In genomic region chr4:174317531-174317930, GRCh38 we compare ENCODE assay signal across 16 cellular contexts. TPM values are rescaled to one million over a fixed set of nuclear protein-coding genes. Genes with fewer than 3 reads are reported as not detected.
A peak's percentile ranks its signal among the peaks of the same experiment; 100 is the strongest.
DNase-seq lines count a peak whose midpoint lies in the region; ATAC-seq and TF ChIP-seq lines count a peak whose summit lies in the region.
"Had no signal": no experiment of that assay in that cellular context is flagged by ENCODE, and none has a peak within 500 bp of the region (broad histone marks: within the 10 kb centered on the region; RNA-seq: fewer than 3 reads in every experiment).

No MANE protein-coding gene starts in this region.

- H3K36me3 Mint-ChIP-seq in activated T-helper 17 cell treated with anti-CD3 and anti-CD28 coated beads, Interleukin-2, amount 50 U/mL, for 72 hours (ENCODE audit: low read depth) = peaks cover 38% of the 10 kb centered on the region

- no peaks in the 10 kb centered on the region for H3K4me1 ChIP-seq in esophagus squamous epithelium
- H3K4me1 ChIP-seq: ascending aorta had no signal

- no peak overlapping the region for H3K27ac ChIP-seq in esophagus squamous epithelium
- H3K27ac ChIP-seq: ascending aorta had no signal

- H3K9me3 Mint-ChIP-seq in activated T-helper 17 cell treated with anti-CD3 and anti-CD28 coated beads, Interleukin-2, amount 50 U/mL, for 72 hours = no peaks in the 10 kb centered on the region
- H3K9me3 Mint-ChIP-seq: activated CD4-positive, alpha-beta T cell treated with anti-CD3 and anti-CD28 coated beads, Interleukin-2, amount 10 ng/mL, durations not matched to agents 7 days and 5 days; CD8-positive, alpha-beta memory T cell; nephron had no signal

- intact Hi-C loops in esophagus squamous epithelium (cut with DNase I) = no loop called here

- H3K4me1 Mint-ChIP-seq in activated T-helper 17 cell treated with anti-CD3 and anti-CD28 coated beads, Interleukin-2, amount 50 U/mL, for 72 hours = peaks cover 4% of the 10 kb centered on the region
- H3K4me1 Mint-ChIP-seq: nephron had no signal

- H3K4me3 ChIP-seq in epithelial cell of esophagus (ENCODE audit: low read length) = no peak overlapping the region
- H3K4me3 ChIP-seq in esophagus squamous epithelium = no peak overlapping the region
- H3K4me3 ChIP-seq: ascending aorta had no signal

- H3K36me3 ChIP-seq in esophagus squamous epithelium = peaks cover 0 to 31% (median 0%) of the 10 kb centered on the region in 3 donors

- TF ChIP-seq CTCF in epithelial cell of esophagus (IDR thresholded peaks at IDR 0.05; ENCODE audit: insufficient read depth, low read depth, low read length, missing control alignments) = no peak
- no peak for TF ChIP-seq CTCF in esophagus squamous epithelium (IDR thresholded peaks at IDR 0.05)

- H3K4me3 Mint-ChIP-seq in activated T-helper 17 cell treated with anti-CD3 and anti-CD28 coated beads, Interleukin-2, amount 50 U/mL, for 72 hours = no peak overlapping the region
- H3K4me3 Mint-ChIP-seq: activated CD4-positive, alpha-beta T cell treated with anti-CD3 and anti-CD28 coated beads, Interleukin-2, amount 10 ng/mL, durations not matched to agents 7 days and 5 days; CD8-positive, alpha-beta memory T cell; nephron had no signal

- H3K27me3 ChIP-seq in esophagus squamous epithelium = no peaks in the 10 kb centered on the region
- H3K27me3 ChIP-seq: ascending aorta had no signal

- no peaks in the 10 kb centered on the region for H3K27me3 Mint-ChIP-seq in activated T-helper 17 cell treated with anti-CD3 and anti-CD28 coated beads, Interleukin-2, amount 50 U/mL, for 72 hours
- H3K27me3 Mint-ChIP-seq: activated CD4-positive, alpha-beta T cell treated with anti-CD3 and anti-CD28 coated beads, Interleukin-2, amount 10 ng/mL, durations not matched to agents 7 days and 5 days; CD8-positive, alpha-beta memory T cell had no signal

- DNase-seq in A172 (ENCODE audit: low spot score) (peak; percentile 4), EH (ENCODE audit: low read depth) (peak; percentile 24), NCI-H460 (ENCODE audit: extremely low read depth, low read depth) (peak; percentile 3), epithelial cell of esophagus (ENCODE audit: low read depth) (peak; percentile 7), esophagus squamous epithelium (lab: John Stamatoyannopoulos, UW) (no peak), amygdala (lab: John Stamatoyannopoulos, UW) (no peak)
- no peak for DNase-seq in activated CD4-positive, alpha-beta T cell treated with anti-CD3 and anti-CD28 coated beads for 48 hours
- DNase-seq: activated CD4-positive, alpha-beta T cell treated with anti-CD3 and anti-CD28 coated beads, Interleukin-2, amount 10 ng/mL, durations not matched to agents 7 days and 5 days; activated CD8-positive, alpha-beta memory T cell treated with anti-CD3 and anti-CD28 coated beads, Interleukin-2, amount 50 U/mL, for 48 hours; CD8-positive, alpha-beta memory T cell; foreskin fibroblast; posterior cingulate gyrus had no signal

- ATAC-seq in activated T-helper 17 cell treated with anti-CD3 and anti-CD28 coated beads, Interleukin-2, amount 50 U/mL, for 72 hours (replicated peaks) = no peak
- ATAC-seq: HCT116 had no signal

- no peak overlapping the region for H3K27ac Mint-ChIP-seq in activated T-helper 17 cell treated with anti-CD3 and anti-CD28 coated beads, Interleukin-2, amount 50 U/mL, for 72 hours
- H3K27ac Mint-ChIP-seq: activated CD4-positive, alpha-beta T cell treated with anti-CD3 and anti-CD28 coated beads, Interleukin-2, amount 10 ng/mL, durations not matched to agents 7 days and 5 days; CD8-positive, alpha-beta memory T cell; nephron had no signal

- TF ChIP-seq POLR2A in esophagus squamous epithelium (IDR thresholded peaks at IDR 0.05) = no peak

- H3K9me3 ChIP-seq in esophagus squamous epithelium = no peaks in the 10 kb centered on the region
- H3K9me3 ChIP-seq: ascending aorta had no signal

RNA-seq across cellular contexts. Expression of gene CEP44, which starts 33.8 kb away (rescaled TPM):
- 14.1 and 18.2 TPM in 2 replicates for total RNA-seq in A172 (2014; rRNA removed; shearing (Covaris generic))
- total RNA-seq in NCI-H460 (2014; rRNA removed; shearing (Covaris generic)) = 19.6 and 24.1 TPM in 2 replicates
- 33.0 and 54.2 TPM in 2 replicates for polyA plus RNA-seq in NCI-H460 (2014; cell fraction: nucleus; rRNA removed)
- total RNA-seq in activated T-helper 17 cell treated with anti-CD3 and anti-CD28 coated beads, Interleukin-2, amount 50 U/mL, for 72 hours = 10 to 100 TPM; 17.7 to 26.1 TPM
- total RNA-seq in esophagus squamous epithelium = 10 to 100 TPM in 2 of 4 donors, 1 to 10 TPM in 2; 5.5 to 14.4 (median 11.4) TPM

RNA-seq across cellular contexts. Expression of gene FBXO8, which starts 34.1 kb away (rescaled TPM):
- total RNA-seq in A172 (2014; rRNA removed; shearing (Covaris generic)) = 13.9 and 21.8 TPM in 2 replicates
- total RNA-seq in NCI-H460 (2014; rRNA removed; shearing (Covaris generic)) = 20.5 and 24.0 TPM in 2 replicates
- 7.9 and 8.8 TPM in 2 replicates for polyA plus RNA-seq in NCI-H460 (2014; cell fraction: nucleus; rRNA removed)
- total RNA-seq in activated T-helper 17 cell treated with anti-CD3 and anti-CD28 coated beads, Interleukin-2, amount 50 U/mL, for 72 hours = 10 to 100 TPM; 10.1 to 11.1 TPM
- total RNA-seq in esophagus squamous epithelium = 10 to 100 TPM; 19.1 to 38.0 (median 26.4) TPM

Comparison
In these comparisons a context has a peak if more than half of its experiments do, and no peak if none do; other contexts are left out.
1. DNase-seq: peak in A172 (single experiment), EH (single experiment), NCI-H460 (single experiment) and epithelial cell of esophagus (single experiment); none in activated CD4-positive, alpha-beta T cell treated with anti-CD3 and anti-CD28 coated beads for 48 hours (single experiment), esophagus squamous epithelium (single experiment) and amygdala (0 of 56).